ENCODE assay signal across 12 cellular contexts in the genomic region with DNA sequence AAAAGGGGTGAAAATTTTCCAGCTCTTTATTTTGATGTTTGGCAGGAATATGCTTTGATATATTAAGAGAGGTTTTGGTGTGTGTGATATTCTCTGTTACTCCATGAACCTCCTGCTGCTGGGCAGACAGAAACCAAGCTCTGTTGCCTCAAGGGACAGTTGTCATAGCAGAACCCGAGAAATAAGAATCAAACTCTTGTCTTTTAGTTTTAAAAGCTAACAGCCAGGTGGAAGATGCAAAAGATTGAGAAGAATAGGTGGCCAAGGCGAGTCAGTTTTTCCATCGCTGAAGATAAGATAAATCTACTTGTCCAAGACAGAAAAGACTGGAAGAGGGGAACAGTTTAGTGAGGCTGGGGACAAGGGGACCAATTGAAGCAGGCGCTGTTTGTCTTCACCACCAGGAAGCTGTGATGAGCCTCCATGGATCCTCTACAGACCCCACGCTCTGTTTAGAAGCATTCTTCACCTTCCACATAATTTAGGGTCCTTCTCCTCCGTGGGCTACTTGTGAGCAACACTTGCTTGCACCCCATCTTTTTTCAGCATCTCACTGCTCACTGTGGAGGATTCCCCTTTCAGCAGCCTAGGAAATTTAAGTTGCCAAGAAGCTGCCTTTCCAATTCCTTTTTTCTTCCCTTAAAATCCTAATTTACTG. TPM values are rescaled to one million over a fixed set of nuclear protein-coding genes. Genes with fewer than 3 reads are reported as not detected.
A peak's percentile ranks its signal among the peaks of the same experiment; 100 is the strongest.
DNase-seq lines count a peak whose midpoint lies in the region; ATAC-seq, FAIRE-seq and TF ChIP-seq lines count a peak whose summit lies in the region.
"Had no signal": no experiment of that assay in that cellular context is flagged by ENCODE, and none has a peak within 500 bp of the region (broad histone marks: within the 10 kb centered on the region; RNA-seq: fewer than 3 reads in every experiment).

No MANE protein-coding gene starts in this region.

- peak; percentile 87 for DNase-seq in GM12865 (ENCODE audit: low read depth)
- DNase-seq in NCI-H69 (lab: John Stamatoyannopoulos, UW): peak; percentile 48
- DNase-seq in foreskin fibroblast: no peak
- DNase-seq in small intestine: no peak
- DNase-seq in RKO (ENCODE audit: low spot score): no peak
- DNase-seq in DMS 273 (lab: John Stamatoyannopoulos, UW; ENCODE audit: unreplicated experiment): no peak
- DNase-seq: head of caudate nucleus, NCI-H1436 treated with DMSO at 0.1 percent for 48 hours, spleen had no signal

- FAIRE-seq in small intestine (lab: Jason Lieb, UNC): no peak

- H3K27me3 ChIP-seq in small intestine (ENCODE audit: control insufficient read depth in 2 of 2, insufficient read depth in 2 of 2, low read length in 2 of 2): no peaks in the 10 kb centered on the region
- H3K27me3 ChIP-seq: spleen had no signal

- no peak overlapping the region for H3K27ac ChIP-seq in small intestine (ENCODE audit: low read depth in 1 of 2, low read length in 1 of 2)
- H3K27ac ChIP-seq: spleen had no signal

- no peaks in the 10 kb centered on the region for H3K9me3 ChIP-seq in small intestine (ENCODE audit: control insufficient read depth, low read depth)
- H3K9me3 ChIP-seq: spleen had no signal

- TF ChIP-seq CTCF in GM12865 (IDR thresholded peaks at IDR 0.05; ENCODE audit: insufficient read depth, low read depth, low read length, missing control alignments) (no peak), foreskin fibroblast (IDR thresholded peaks at IDR 0.05; ENCODE audit: low read depth, low read length) (no peak)

- ATAC-seq in GM19455 (IDR thresholded peaks at IDR 0.05; ENCODE audit: unreplicated experiment) (peak; percentile 30), HG02943 (IDR thresholded peaks at IDR 0.05; ENCODE audit: low read depth, unreplicated experiment) (peak; percentile 41)
- ATAC-seq: Panc1 had no signal

- no peaks in the 10 kb centered on the region for H3K36me3 ChIP-seq in small intestine (ENCODE audit: control insufficient read depth in 2 of 2, insufficient read depth in 2 of 2, low read length in 2 of 2)
- H3K36me3 ChIP-seq: spleen had no signal

- WGBS in small intestine, 3 donors: 81 to 83% (median 83%) methylated on average over 6 of the region's 6 CpGs

- H3K4me3 ChIP-seq in GM12865 (ENCODE audit: low read depth, low read length): peak overlapping the region; percentile 28
- H3K4me3 ChIP-seq in foreskin fibroblast (ENCODE audit: low read depth in 1 of 2, low read length in 2 of 2): no peak overlapping the region
- no peak overlapping the region for H3K4me3 ChIP-seq in small intestine (ENCODE audit: low read depth in 1 of 2, low read length in 2 of 2)
- H3K4me3 ChIP-seq: spleen had no signal

- H3K4me1 ChIP-seq in small intestine (ENCODE audit: control insufficient read depth in 2 of 2, insufficient read depth in 1 of 2, low read depth in 1 of 2, low read length in 1 of 2): no peaks in the 10 kb centered on the region

RNA-seq across cellular contexts. Expression of a gene that starts 23.9 kb away (rescaled TPM):
- 1 to 10 TPM; 1.4 to 7.5 (median 1.8) TPM for polyA plus RNA-seq in small intestine

Comparison
In these comparisons a context has a peak if more than half of its experiments do, and no peak if none do; other contexts are left out.
1. DNase-seq: peak in GM12865 (single experiment) and NCI-H69 (single experiment); none in foreskin fibroblast (0 of 2), small intestine (single experiment), RKO (single experiment) and DMS 273 (single experiment).